ENCODE assay signal across 8 cellular contexts in genomic region chr16:18401159-18401558, GRCh38.
DNase-seq lines count a peak whose midpoint lies in the region; ATAC-seq and TF ChIP-seq lines count a peak whose summit lies in the region.
"Not testable (repeated sequence)": the region's sequence is repeated elsewhere in the genome, so short reads cannot be mapped to it uniquely, and the experiment has no call there.

No MANE protein-coding gene starts in this region.

- H3K4me1 ChIP-seq in mammary epithelial cell (ENCODE audit: insufficient read depth, low read length); naive thymus-derived CD4-positive, alpha-beta T cell (ENCODE audit: control insufficient read depth in 2 of 2, insufficient read depth in 2 of 2, low read length in 2 of 2); urinary bladder (ENCODE audit: insufficient read depth): not testable (repeated sequence)

- H3K9ac ChIP-seq in mammary epithelial cell (ENCODE audit: insufficient read depth, low read length) = not testable (repeated sequence)

- POLR2A ChIA-PET in T-cell (lab: Charles Lee); naive thymus-derived CD4-positive, alpha-beta T cell (lab: Charles Lee): not testable (repeated sequence)

- not testable (repeated sequence) for H3K27me3 ChIP-seq in mammary epithelial cell (ENCODE audit: insufficient read depth, low read length); naive thymus-derived CD4-positive, alpha-beta T cell (ENCODE audit: control insufficient read depth in 2 of 2, insufficient read depth in 2 of 2, low read length in 2 of 2)

- not testable (repeated sequence) for BruUV-seq in mammary epithelial cell (replicated peaks; lab: Mats Ljungman, UMichigan)

- H3K4me1 Mint-ChIP-seq in T-cell; activated T-helper 1 cell treated with anti-CD3 and anti-CD28 coated beads, Interleukin-12 subunit alpha, Interleukin-12 subunit beta, Interleukin-2, Interleukin-4 antibody, amounts not matched to agents 30 ng/mL and 10 ng/mL and 1 ng/mL, durations not matched to agents 14 hours and 24 hours and 36 hours (ENCODE audit: low read depth); naive thymus-derived CD4-positive, alpha-beta T cell: not testable (repeated sequence)

- no CpG with 5 or more reads among the region's 38 CpGs for WGBS in mammary epithelial cell (ENCODE audit: low coverage, missing lambda C conversion rate)
- WGBS in urinary bladder = under 1% methylated on average over 18 of the region's 38 CpGs

- not testable (repeated sequence) for H3K79me2 ChIP-seq in mammary epithelial cell (ENCODE audit: insufficient read depth, low read length)

- H3K4me2 ChIP-seq in mammary epithelial cell (ENCODE audit: insufficient read depth, low read depth, low read length) = not testable (repeated sequence)

- H3K27me3 Mint-ChIP-seq in T-cell; activated T-helper 1 cell treated with anti-CD3 and anti-CD28 coated beads, Interleukin-12 subunit alpha, Interleukin-12 subunit beta, Interleukin-2, Interleukin-4 antibody, amounts not matched to agents 30 ng/mL and 10 ng/mL and 1 ng/mL, durations not matched to agents 14 hours and 24 hours and 36 hours (ENCODE audit: insufficient read depth); naive thymus-derived CD4-positive, alpha-beta T cell: not testable (repeated sequence)

- in situ Hi-C loops in mammary epithelial cell (cut with MboI; ENCODE audit: low sequenced_read_pairs in 2 of 2) = not testable (repeated sequence)

- H4K20me1 ChIP-seq in mammary epithelial cell (ENCODE audit: insufficient read depth, low read length) = not testable (repeated sequence)

- ATAC-seq in T-cell (replicated peaks in 1 of 4); Right ventricle myocardium superior (ENCODE audit: poor library complexity); naive thymus-derived CD4-positive, alpha-beta T cell: not testable (repeated sequence)

- CTCF ChIA-PET in T-cell (lab: Charles Lee); mammary epithelial cell (lab: Charles Lee; ENCODE audit: low non-redundant PET); naive thymus-derived CD4-positive, alpha-beta T cell (lab: Charles Lee): not testable (repeated sequence)

- not testable (repeated sequence) for H3K9me3 ChIP-seq in mammary epithelial cell (replicated peaks; ENCODE audit: insufficient read depth, low read length); naive thymus-derived CD4-positive, alpha-beta T cell (ENCODE audit: control insufficient read depth in 2 of 3, low read length in 3 of 3)

- H3K36me3 ChIP-seq in mammary epithelial cell (ENCODE audit: insufficient read depth, low read length); naive thymus-derived CD4-positive, alpha-beta T cell (ENCODE audit: control insufficient read depth in 2 of 3, insufficient read depth in 3 of 3, low read length in 3 of 3); urinary bladder (ENCODE audit: insufficient read depth): not testable (repeated sequence)

- TF ChIP-seq CTCF in GM12864 (IDR thresholded peaks at IDR 0.05; ENCODE audit: low read depth, low read length, missing control alignments); mammary epithelial cell (conservative IDR thresholded peaks at IDR 0.05 in 1 of 2, IDR thresholded peaks at IDR 0.05 in 1 of 2; ENCODE audit: extremely low read depth in 1 of 2, insufficient read depth in 1 of 2, low read depth in 1 of 2, low read length in 2 of 2): not testable (repeated sequence)

- H3K27ac Mint-ChIP-seq in T-cell; activated T-helper 1 cell treated with anti-CD3 and anti-CD28 coated beads, Interleukin-12 subunit alpha, Interleukin-12 subunit beta, Interleukin-2, Interleukin-4 antibody, amounts not matched to agents 30 ng/mL and 10 ng/mL and 1 ng/mL, durations not matched to agents 14 hours and 24 hours and 36 hours; naive thymus-derived CD4-positive, alpha-beta T cell: not testable (repeated sequence)

- H3K9me3 Mint-ChIP-seq in T-cell; activated T-helper 1 cell treated with anti-CD3 and anti-CD28 coated beads, Interleukin-12 subunit alpha, Interleukin-12 subunit beta, Interleukin-2, Interleukin-4 antibody, amounts not matched to agents 30 ng/mL and 10 ng/mL and 1 ng/mL, durations not matched to agents 14 hours and 24 hours and 36 hours; naive thymus-derived CD4-positive, alpha-beta T cell: not testable (repeated sequence)

- dilution Hi-C loops in mammary epithelial cell (cut with HindIII; ENCODE audit: low sequenced_read_pairs) = not testable (repeated sequence)

- intact Hi-C loops in activated T-helper 1 cell treated with anti-CD3 and anti-CD28 coated beads, Interleukin-12 subunit alpha, Interleukin-12 subunit beta, Interleukin-2, Interleukin-4 antibody, amounts not matched to agents 30 ng/mL and 10 ng/mL and 1 ng/mL, durations not matched to agents 14 hours and 24 hours and 36 hours (cut with micrococcal nuclease); mammary epithelial cell (cut with micrococcal nuclease); Right ventricle myocardium superior (cut with DNase I); naive thymus-derived CD4-positive, alpha-beta T cell (cut with micrococcal nuclease): not testable (repeated sequence)

- H3K4me3 Mint-ChIP-seq in T-cell = peak overlapping the region in 2 of 3 donors; percentile 9 to 46
- H3K4me3 Mint-ChIP-seq in activated T-helper 1 cell treated with anti-CD3 and anti-CD28 coated beads, Interleukin-12 subunit alpha, Interleukin-12 subunit beta, Interleukin-2, Interleukin-4 antibody, amounts not matched to agents 30 ng/mL and 10 ng/mL and 1 ng/mL, durations not matched to agents 14 hours and 24 hours and 36 hours = peak overlapping the region; percentile 72
- H3K4me3 Mint-ChIP-seq in naive thymus-derived CD4-positive, alpha-beta T cell = peak overlapping the region in 4 of 10 donors; percentile 35 to 65 (median 51)

- not testable (repeated sequence) for DNase-seq in GM12864 (ENCODE audit: low read depth); mammary epithelial cell
- DNase-seq in T-cell = peak in 13 of 34 experiments; percentile 0 to 25 (median 2)
- peak; percentile 6 for DNase-seq in activated T-helper 1 cell treated with anti-CD3 and anti-CD28 coated beads, Interleukin-12 subunit alpha, Interleukin-12 subunit beta, Interleukin-2, Interleukin-4 antibody, amounts not matched to agents 30 ng/mL and 10 ng/mL and 1 ng/mL, durations not matched to agents 14 hours and 24 hours and 36 hours (ENCODE audit: low spot score)
- peak; percentile 54 for DNase-seq in Right ventricle myocardium superior
- peak in 8 of 9 donors; percentile 8 to 37 (median 20) for DNase-seq in naive thymus-derived CD4-positive, alpha-beta T cell
- peak; percentile 0 to 3 for DNase-seq in stimulated activated CD4-positive, alpha-beta T cell treated with anti-CD3 and anti-CD28 coated beads, Interleukin-12 subunit alpha, Interleukin-12 subunit beta, amount 100 ng/mL, for 24 hours (ENCODE audit: low read depth in 2 of 2)

- H3K27ac ChIP-seq in mammary epithelial cell (ENCODE audit: insufficient read depth, low read depth, low read length); naive thymus-derived CD4-positive, alpha-beta T cell (ENCODE audit: low read depth, low read length); urinary bladder (ENCODE audit: low read depth): not testable (repeated sequence)

- not testable (repeated sequence) for H3K36me3 Mint-ChIP-seq in T-cell; activated T-helper 1 cell treated with anti-CD3 and anti-CD28 coated beads, Interleukin-12 subunit alpha, Interleukin-12 subunit beta, Interleukin-2, Interleukin-4 antibody, amounts not matched to agents 30 ng/mL and 10 ng/mL and 1 ng/mL, durations not matched to agents 14 hours and 24 hours and 36 hours (ENCODE audit: low read depth); naive thymus-derived CD4-positive, alpha-beta T cell

- H3K4me3 ChIP-seq in GM12864 (ENCODE audit: low read depth, low read length) (peak overlapping the region; percentile 32), mammary epithelial cell (replicated peaks in 1 of 3; ENCODE audit: insufficient read depth in 1 of 3, low read depth in 2 of 3, low read length in 3 of 3) (peak overlapping the region in 2 of 3 experiments; percentile 28 to 43), urinary bladder (ENCODE audit: low read depth, low read length) (peak overlapping the region; percentile 28)
- not testable (repeated sequence) for H3K4me3 ChIP-seq in naive thymus-derived CD4-positive, alpha-beta T cell (ENCODE audit: low read length)

- not testable (repeated sequence) for H2AFZ ChIP-seq in mammary epithelial cell (ENCODE audit: low read depth, low read length)
